In genomic region chr6:34390531-34391013, GRCh38 we compare ENCODE assay signal across 9 cellular contexts. TPM values are rescaled to one million over a fixed set of nuclear protein-coding genes. Genes with fewer than 3 reads are reported as not detected.
DNase-seq lines count a peak whose midpoint lies in the region; TF ChIP-seq lines count a peak whose summit lies in the region.
"Had no signal": no experiment of that assay in that cellular context is flagged by ENCODE, and none has a peak within 500 bp of the region (broad histone marks: within the 10 kb centered on the region; RNA-seq: fewer than 3 reads in every experiment).

No MANE protein-coding gene starts in this region.

- intact Hi-C loops in OCI-LY7 (cut with micrococcal nuclease; ENCODE audit: unreplicated experiment), result no loop called here

- H3K79me2 ChIP-seq in DOHH2 (ENCODE audit: control insufficient read depth, low read length), result peaks cover 73% of the 10 kb centered on the region
- peaks cover 74% of the 10 kb centered on the region for H3K79me2 ChIP-seq in OCI-LY7 (ENCODE audit: insufficient read depth, low read depth, low read length)

- H4K20me1 ChIP-seq in DOHH2 (ENCODE audit: control insufficient read depth, insufficient read depth, low read depth, low read length) (0 out of 2 replicates have a peak, but pooled peaks cover 5% of the 10 kb centered on the region), OCI-LY7 (ENCODE audit: insufficient read depth, low read length) (peaks cover 16% of the 10 kb centered on the region; the same call in 1 of the 2 replicates)

- POLR2A ChIA-PET in OCI-LY7 (lab: Charles Lee), result interaction anchor here (0.6 to 1.6 kb wide), 5 partner anchors 52 to 239 kb away, joined by 3 to 8 read pairs (median 4); partner anchors contain the start of gene HMGA1

- no peaks in the 10 kb centered on the region for H3K27me3 ChIP-seq in DOHH2 (ENCODE audit: control insufficient read depth, low read length)

- H3K27ac Mint-ChIP-seq in type B pancreatic cell (no peak overlapping the region), immature natural killer cell (no peak overlapping the region)

- no peaks in the 10 kb centered on the region for H3K36me3 Mint-ChIP-seq in type B pancreatic cell
- H3K36me3 Mint-ChIP-seq in immature natural killer cell, result no peaks in the 10 kb centered on the region

- H3K9me3 Mint-ChIP-seq in type B pancreatic cell (no peaks in the 10 kb centered on the region), immature natural killer cell (no peaks in the 10 kb centered on the region)

- H3K4me3 Mint-ChIP-seq in type B pancreatic cell, result no peak overlapping the region
- no peak overlapping the region for H3K4me3 Mint-ChIP-seq in immature natural killer cell

- no peak for DNase-seq in OCI-LY7 (ENCODE audit: low spot score)
- DNase-seq in fibroblast of mammary gland (ENCODE audit: low read depth), result no peak
- no peak for DNase-seq in skeletal muscle cell (ENCODE audit: low read depth)
- DNase-seq in ACHN, result no peak
- DNase-seq in type B pancreatic cell (ENCODE audit: extremely low spot score, unreplicated experiment), result no peak
- DNase-seq in 8988T, result no peak
- no peak for DNase-seq in immature natural killer cell
- DNase-seq: activated CD4-positive, alpha-beta T cell treated with anti-CD3 and anti-CD28 coated beads, Interleukin-2, amount 50 U/mL, for 48 hours had no signal

- CTCF ChIA-PET in OCI-LY7 (lab: Charles Lee; ENCODE audit: unreplicated experiment), result interaction anchor here (0.6 kb wide), 1 partner anchor 1733 kb away, joined by 23 read pairs; no protein-coding TSS in a partner anchor

- peak overlapping the region; percentile 66; the same call in 1 of the 2 replicates for H2AFZ ChIP-seq in OCI-LY7 (ENCODE audit: low read length)

- TF ChIP-seq CTCF in DOHH2 (IDR thresholded peaks at IDR 0.05; ENCODE audit: low read depth, low read length, poor library complexity, severe bottlenecking), result no peak
- TF ChIP-seq CTCF in OCI-LY7 (conservative IDR thresholded peaks at IDR 0.05; ENCODE audit: low read length), result no peak
- TF ChIP-seq CTCF in fibroblast of mammary gland (conservative IDR thresholded peaks at IDR 0.05; ENCODE audit: control insufficient read depth, insufficient read depth, low read depth, low read length), result no peak
- TF ChIP-seq CTCF in type B pancreatic cell (conservative IDR thresholded peaks at IDR 0.05), result no peak

- in situ Hi-C loops in ACHN (cut with HindIII; ENCODE audit: low pct_ligation_motif_present, low pct_unique_long_range_greater_than_20kb, low sequenced_read_pairs), result no loop called here

- peaks cover 10% of the 10 kb centered on the region for H3K36me3 ChIP-seq in DOHH2 (ENCODE audit: control insufficient read depth, low read length)
- H3K36me3 ChIP-seq in OCI-LY7 (ENCODE audit: insufficient read depth, low read length), result peaks cover 16% of the 10 kb centered on the region

- H3K27me3 Mint-ChIP-seq in type B pancreatic cell (no peaks in the 10 kb centered on the region), immature natural killer cell (ENCODE audit: low read depth in 3 of 3) (peaks cover 0 to 2% (median 0%) of the 10 kb centered on the region in 3 donors)

- H3K27ac ChIP-seq in DOHH2 (ENCODE audit: low read depth, low read length), result no peak overlapping the region
- peak overlapping the region; percentile 76 for H3K27ac ChIP-seq in OCI-LY7 (ENCODE audit: low read depth, low read length, poor library complexity, severe bottlenecking)

- peaks cover 19% of the 10 kb centered on the region for H3K4me1 ChIP-seq in DOHH2 (ENCODE audit: control insufficient read depth, low read length)
- H3K4me1 ChIP-seq in OCI-LY7 (ENCODE audit: insufficient read depth, low read length, poor library complexity, severe bottlenecking), result peaks cover 30% of the 10 kb centered on the region

- H3K4me3 ChIP-seq in DOHH2 (ENCODE audit: low read length), result peak overlapping the region; percentile 80
- H3K4me3 ChIP-seq in OCI-LY7 (ENCODE audit: low read depth, low read length, poor library complexity, severe bottlenecking), result peak overlapping the region; percentile 85
- peak overlapping the region; percentile 54 for H3K4me3 ChIP-seq in fibroblast of mammary gland (ENCODE audit: control insufficient read depth, low read depth, low read length)
- peak overlapping the region; percentile 80 for H3K4me3 ChIP-seq in skeletal muscle cell (ENCODE audit: low read depth, low read length)

- H3K4me1 Mint-ChIP-seq in type B pancreatic cell (ENCODE audit: unreplicated experiment), result peaks cover 32% of the 10 kb centered on the region
- H3K4me1 Mint-ChIP-seq in immature natural killer cell, result peaks cover 16 to 23% of the 10 kb centered on the region in 2 donors

- no peaks in the 10 kb centered on the region for H3F3A ChIP-seq in DOHH2 (ENCODE audit: control insufficient read depth, insufficient read depth)

- H3K9me2 ChIP-seq in DOHH2 (replicated peaks; ENCODE audit: control insufficient read depth, low read length) (no peaks in the 10 kb centered on the region), OCI-LY7 (ENCODE audit: insufficient read depth, low read length) (no peaks in the 10 kb centered on the region)

- H3K9me3 ChIP-seq in DOHH2 (ENCODE audit: control insufficient read depth, insufficient read depth, low read length) (no peaks in the 10 kb centered on the region), OCI-LY7 (ENCODE audit: low read length) (no peaks in the 10 kb centered on the region)

- H3K4me2 ChIP-seq in DOHH2 (ENCODE audit: low read length) (peak overlapping the region; percentile 74), OCI-LY7 (ENCODE audit: low read length) (peak overlapping the region; percentile 94)

- BruUV-seq in OCI-LY7 (replicated peaks; lab: Mats Ljungman, UMichigan), result TSS peak; percentile 46

RNA-seq across cellular contexts. Expression of gene NUDT3, which starts 1.9 kb away (rescaled TPM):
- total RNA-seq in OCI-LY7 (2014; rRNA removed; shearing (Covaris generic)), result 26.8 and 30.7 TPM in 2 replicates
- total RNA-seq in OCI-LY7 (2022) (43.0 and 49.4 TPM in 2 replicates), type B pancreatic cell (ENCODE audit: low replicate concordance) (19.4 and 31.9 TPM in 2 replicates)
- 10 to 100 TPM in 1 of 3 donors, 1 to 10 TPM in 2; 5.0 to 10.3 (median 8.3) TPM for polyA plus RNA-seq in immature natural killer cell

RNA-seq across cellular contexts. Expression of gene RPS10, which starts 35.3 kb away (rescaled TPM):
- total RNA-seq in OCI-LY7 (2014; rRNA removed; shearing (Covaris generic)), result 2,738 and 2,938 TPM in 2 replicates
- total RNA-seq in OCI-LY7 (2022), result 1,615 and 1,714 TPM in 2 replicates
- total RNA-seq in type B pancreatic cell (ENCODE audit: low replicate concordance), result 1,583 and 1,590 TPM in 2 replicates
- 1,000 to 10,000 TPM in 1 of 3 donors, 100 to 1,000 TPM in 2; 683 to 2,037 (median 891) TPM for polyA plus RNA-seq in immature natural killer cell
